In the genomic region with DNA sequence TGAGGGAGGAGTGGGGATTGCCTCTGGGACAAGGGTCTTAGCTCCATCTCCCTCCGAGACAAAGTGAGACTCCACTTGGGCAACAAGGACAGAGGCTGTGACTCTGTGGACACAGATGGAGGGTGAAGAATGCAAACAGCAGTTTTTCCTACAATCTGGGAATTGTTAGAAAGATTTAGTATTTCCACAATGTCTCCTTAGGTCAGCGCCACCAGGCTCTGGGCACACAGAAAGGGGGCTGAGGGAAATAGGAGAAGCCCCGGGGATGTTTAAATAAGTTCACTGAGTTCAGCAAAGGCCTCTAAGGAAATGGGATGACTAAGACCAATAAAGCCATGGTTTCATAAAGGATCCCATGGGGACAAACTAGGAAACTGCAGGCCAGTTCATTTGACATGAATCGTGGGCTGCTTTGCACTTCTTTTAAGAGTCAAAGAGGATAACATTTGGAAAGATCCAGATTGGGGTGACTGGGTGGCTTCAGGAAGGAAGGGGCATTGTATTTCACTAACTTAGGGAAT, we compare ENCODE assay signal across 16 cellular contexts.
"Had no signal": no experiment of that assay in that cellular context is flagged by ENCODE, and none has a peak within 500 bp of the region (broad histone marks: within the 10 kb centered on the region; RNA-seq: fewer than 3 reads in every experiment).

No MANE protein-coding gene starts in this region.

- H3K9me3 ChIP-seq: breast epithelium, esophagus squamous epithelium, gastrocnemius medialis, psoas muscle, sigmoid colon, testis had no signal

- H3K27me3 ChIP-seq: breast epithelium, esophagus squamous epithelium, gastrocnemius medialis, sigmoid colon, testis had no signal

- H3K4me3 ChIP-seq: breast epithelium, esophagus squamous epithelium, gastrocnemius medialis, psoas muscle, sigmoid colon, testis had no signal

- H3K27ac ChIP-seq: breast epithelium, esophagus squamous epithelium, gastrocnemius medialis, psoas muscle, testis had no signal

- H3K36me3 Mint-ChIP-seq: activated naive CD8-positive, alpha-beta T cell had no signal

- H3K27ac Mint-ChIP-seq: activated naive CD8-positive, alpha-beta T cell had no signal

- H3K4me3 Mint-ChIP-seq: activated naive CD8-positive, alpha-beta T cell; activated T-cell treated with anti-CD3 and anti-CD28 coated beads, Interleukin-2, amount 50 U/mL, for 4 hours had no signal

- H3K36me3 ChIP-seq: breast epithelium, esophagus squamous epithelium, gastrocnemius medialis, sigmoid colon had no signal

- DNase-seq: activated CD4-positive, alpha-beta T cell treated with anti-CD3 and anti-CD28 coated beads, Interleukin-2, amount 50 U/mL, for 48 hours; activated gamma-delta T cell; activated T-cell treated with anti-CD3 and anti-CD28 coated beads, Interleukin-2, amount 50 U/mL, for 4 hours; anterior cingulate cortex; esophagus squamous epithelium; left ventricle myocardium superior; mesendoderm; psoas muscle; sigmoid colon; stimulated activated CD4-positive, alpha-beta T cell treated with anti-CD3 and anti-CD28 coated beads, Interleukin-2, amount 100 ng/mL, for 48 hours; stimulated activated naive CD4-positive, alpha-beta T cell treated with Interleukin-2 at 50 U/mL for 16 hours; T-helper 2 cell; testis had no signal

- H3K27me3 Mint-ChIP-seq: activated naive CD8-positive, alpha-beta T cell had no signal

- H3K9me3 Mint-ChIP-seq: activated T-cell treated with anti-CD3 and anti-CD28 coated beads, Interleukin-2, amount 50 U/mL, for 4 hours had no signal

- ATAC-seq: activated T-cell treated with anti-CD3 and anti-CD28 coated beads, Interleukin-2, amount 50 U/mL, for 4 hours; left ventricle myocardium superior had no signal

- H3K4me1 ChIP-seq: breast epithelium, esophagus squamous epithelium, gastrocnemius medialis, psoas muscle, testis had no signal
